9 cellular contexts compared by ENCODE assay signal in genomic region chr6:106518748-106519147, GRCh38.
DNase-seq lines count a peak whose midpoint lies in the region; ATAC-seq and TF ChIP-seq lines count a peak whose summit lies in the region.
"Had no signal": no experiment of that assay in that cellular context is flagged by ENCODE, and none has a peak within 500 bp of the region (broad histone marks: within the 10 kb centered on the region; RNA-seq: fewer than 3 reads in every experiment).

No MANE protein-coding gene starts in this region.

- H3K9me3 ChIP-seq in SJSA1 (replicated peaks) (no peaks in the 10 kb centered on the region), duodenal mucosa (ENCODE audit: control insufficient read depth in 1 of 2, low read length in 2 of 2) (no peaks in the 10 kb centered on the region), gastrocnemius medialis (no peaks in the 10 kb centered on the region)

- intact Hi-C loops in gastrocnemius medialis (cut with DNase I; ENCODE audit: low total_unique reads) = no loop called here

- in situ Hi-C loops in gastrocnemius medialis (cut with MboI; ENCODE audit: low sequenced_read_pairs in 4 of 4) = no loop called here

- H3K4me3 Mint-ChIP-seq in T-helper 1 cell treated with Interleukin-12 subunit alpha and Interleukin-12 subunit beta and Interleukin-4 antibody, amounts not matched to agents 30 μg/mL and 1 μg/mL, for 36 hours = peak overlapping the region; percentile 91
- H3K4me3 Mint-ChIP-seq in stimulated activated memory B cell treated with anti-CD40 and anti-IgM and Interleukin-4, amounts not matched to agents 10 μg/mL and 1 μg/mL and 100 μg/mL, for 72 hours = peak overlapping the region; percentile 92

- H3K4me1 ChIP-seq in SJSA1 (replicated peaks) = peaks cover 27% of the 10 kb centered on the region
- H3K4me1 ChIP-seq in duodenal mucosa (ENCODE audit: control insufficient read depth in 1 of 2, insufficient read depth in 2 of 2, low read length in 2 of 2) = peaks cover 29 to 44% of the 10 kb centered on the region in 2 donors
- no peaks in the 10 kb centered on the region for H3K4me1 ChIP-seq in gastrocnemius medialis

- H3K27ac ChIP-seq in SJSA1 = peak overlapping the region; percentile 87
- H3K27ac ChIP-seq in duodenal mucosa (ENCODE audit: low read depth, low read length) = peak overlapping the region; percentile 7
- H3K27ac ChIP-seq in gastrocnemius medialis = no peak overlapping the region

- peaks cover 3% of the 10 kb centered on the region for H3K36me3 Mint-ChIP-seq in T-helper 1 cell treated with Interleukin-12 subunit alpha and Interleukin-12 subunit beta and Interleukin-4 antibody, amounts not matched to agents 30 μg/mL and 1 μg/mL, for 36 hours (ENCODE audit: low read depth)
- H3K36me3 Mint-ChIP-seq in stimulated activated memory B cell treated with anti-CD40 and anti-IgM and Interleukin-4, amounts not matched to agents 10 μg/mL and 1 μg/mL and 100 μg/mL, for 72 hours = no peaks in the 10 kb centered on the region

- H3K4me3 ChIP-seq in SJSA1 (no peak overlapping the region), duodenal mucosa (ENCODE audit: low read depth in 1 of 2, low read length in 2 of 2) (peak overlapping the region in 1 of 2 donors; percentile 0), gastrocnemius medialis (no peak overlapping the region)

- H3K27ac Mint-ChIP-seq in T-helper 1 cell treated with Interleukin-12 subunit alpha and Interleukin-12 subunit beta and Interleukin-4 antibody, amounts not matched to agents 30 μg/mL and 1 μg/mL, for 36 hours = peak overlapping the region; percentile 95
- H3K27ac Mint-ChIP-seq in stimulated activated memory B cell treated with anti-CD40 and anti-IgM and Interleukin-4, amounts not matched to agents 10 μg/mL and 1 μg/mL and 100 μg/mL, for 72 hours = peak overlapping the region; percentile 96

- no peaks in the 10 kb centered on the region for H3K9me3 Mint-ChIP-seq in T-helper 1 cell treated with Interleukin-12 subunit alpha and Interleukin-12 subunit beta and Interleukin-4 antibody, amounts not matched to agents 30 μg/mL and 1 μg/mL, for 36 hours
- no peaks in the 10 kb centered on the region for H3K9me3 Mint-ChIP-seq in stimulated activated memory B cell treated with anti-CD40 and anti-IgM and Interleukin-4, amounts not matched to agents 10 μg/mL and 1 μg/mL and 100 μg/mL, for 72 hours

- H3K27me3 ChIP-seq in SJSA1 (replicated peaks) (no peaks in the 10 kb centered on the region), duodenal mucosa (ENCODE audit: control insufficient read depth in 1 of 2, insufficient read depth in 2 of 2, low read length in 2 of 2) (no peaks in the 10 kb centered on the region), gastrocnemius medialis (peaks cover 0 to 9% (median 4%) of the 10 kb centered on the region in 3 donors)

- ATAC-seq in stimulated activated memory B cell treated with anti-CD40 and anti-IgM and Interleukin-4, amounts not matched to agents 10 μg/mL and 1 μg/mL and 100 μg/mL, for 72 hours = no peak
- ATAC-seq in HG03439 (IDR thresholded peaks at IDR 0.05; ENCODE audit: unreplicated experiment) (no peak), GM21515 (IDR thresholded peaks at IDR 0.05; ENCODE audit: unreplicated experiment) (no peak), gastrocnemius medialis (no peak)

- H3K36me3 ChIP-seq in SJSA1 (peaks cover 5% of the 10 kb centered on the region), duodenal mucosa (ENCODE audit: control insufficient read depth in 1 of 2, insufficient read depth in 2 of 2, low read length in 2 of 2) (peaks cover 7 to 17% of the 10 kb centered on the region in 2 donors), gastrocnemius medialis (no peaks in the 10 kb centered on the region)

- H3K27me3 Mint-ChIP-seq in T-helper 1 cell treated with Interleukin-12 subunit alpha and Interleukin-12 subunit beta and Interleukin-4 antibody, amounts not matched to agents 30 μg/mL and 1 μg/mL, for 36 hours (ENCODE audit: low read depth) = no peaks in the 10 kb centered on the region
- no peaks in the 10 kb centered on the region for H3K27me3 Mint-ChIP-seq in stimulated activated memory B cell treated with anti-CD40 and anti-IgM and Interleukin-4, amounts not matched to agents 10 μg/mL and 1 μg/mL and 100 μg/mL, for 72 hours

- peaks cover 65% of the 10 kb centered on the region for H3K4me1 Mint-ChIP-seq in T-helper 1 cell treated with Interleukin-12 subunit alpha and Interleukin-12 subunit beta and Interleukin-4 antibody, amounts not matched to agents 30 μg/mL and 1 μg/mL, for 36 hours (ENCODE audit: low read depth)
- peaks cover 79% of the 10 kb centered on the region for H3K4me1 Mint-ChIP-seq in stimulated activated memory B cell treated with anti-CD40 and anti-IgM and Interleukin-4, amounts not matched to agents 10 μg/mL and 1 μg/mL and 100 μg/mL, for 72 hours

- no peak for TF ChIP-seq CTCF in gastrocnemius medialis (IDR thresholded peaks at IDR 0.05 in 4 of 5, conservative IDR thresholded peaks at IDR 0.05 in 1 of 5)

- no peak for DNase-seq in T-helper 1 cell
- DNase-seq in SJSA1 (ENCODE audit: low read depth in 1 of 2, low spot score in 2 of 2) = no peak
- no peak for DNase-seq in gastrocnemius medialis
- DNase-seq: 8988T had no signal

- no peak overlapping the region for H3K9ac ChIP-seq in duodenal mucosa (ENCODE audit: low read depth in 1 of 2, low read length in 2 of 2)

- TF ChIP-seq POLR2A in gastrocnemius medialis (IDR thresholded peaks at IDR 0.05) = no peak

Comparison
In these comparisons a context has a peak if more than half of its experiments do, and no peak if none do; other contexts are left out.
1. H3K27ac ChIP-seq: peak in SJSA1 (single experiment) and duodenal mucosa (single experiment); none in gastrocnemius medialis (0 of 4).